16 cellular contexts compared by ENCODE assay signal in the genomic region with DNA sequence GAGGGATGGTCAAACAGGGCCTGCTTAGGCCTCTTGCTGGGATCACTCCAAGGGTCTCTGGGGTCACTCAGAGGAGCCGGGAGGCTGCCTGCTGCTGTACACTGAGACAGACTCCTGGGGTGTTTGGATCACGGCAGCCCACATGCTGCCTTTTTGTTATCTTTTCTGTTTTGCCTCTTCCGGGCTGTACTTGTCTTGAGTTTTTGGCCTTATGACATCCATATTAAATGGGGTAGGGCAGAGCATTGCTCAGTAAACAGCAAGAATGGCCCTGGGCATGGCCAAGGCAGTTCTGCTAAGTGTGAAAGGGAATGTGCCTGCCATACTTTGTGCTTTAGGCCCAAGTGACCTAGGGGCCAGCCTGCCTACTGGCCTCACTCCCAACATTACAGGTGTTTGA. TPM values are rescaled to one million over a fixed set of nuclear protein-coding genes. Genes with fewer than 3 reads are reported as not detected.
A peak's percentile ranks its signal among the peaks of the same experiment; 100 is the strongest.
DNase-seq lines count a peak whose midpoint lies in the region; ATAC-seq, FAIRE-seq and TF ChIP-seq lines count a peak whose summit lies in the region.
"Had no signal": no experiment of that assay in that cellular context is flagged by ENCODE, and none has a peak within 500 bp of the region (broad histone marks: within the 10 kb centered on the region; RNA-seq: fewer than 3 reads in every experiment).

No MANE protein-coding gene starts in this region.

- no peak for TF ChIP-seq EP300 in K562 (IDR thresholded peaks at IDR 0.05; ENCODE audit: low read length)

- CTCF ChIA-PET in K562 (lab: Yijun Ruan, JAX; ENCODE audit: low intra/inter-chr PET ratio): no interaction called here

- H3K4me2 ChIP-seq in K562 (ENCODE audit: insufficient read depth, low read length): no peak overlapping the region; the same call in 1 of the 2 replicates

- no peaks in the 10 kb centered on the region for H3K27me3 ChIP-seq in K562 (ENCODE audit: control insufficient read depth in 2 of 2, insufficient read depth in 2 of 2, low read length in 2 of 2)
- H3K27me3 ChIP-seq: colonic mucosa, ovary had no signal

- no peaks in the 10 kb centered on the region for H3K9me3 Mint-ChIP-seq in activated naive CD8-positive, alpha-beta T cell (ENCODE audit: low read depth)
- H3K9me3 Mint-ChIP-seq in activated naive CD8-positive, alpha-beta T cell treated with anti-CD3 and anti-CD28 coated beads for 36 hours: no peaks in the 10 kb centered on the region
- no peaks in the 10 kb centered on the region for H3K9me3 Mint-ChIP-seq in immature natural killer cell
- H3K9me3 Mint-ChIP-seq in stimulated activated effector memory CD8-positive, alpha-beta T cell treated with anti-CD3 and anti-CD28 coated beads, Interleukin-12 subunit alpha, Interleukin-12 subunit beta, amount 100 ng/mL, for 72 hours: no peaks in the 10 kb centered on the region

- in situ Hi-C loops in K562 (cut with MboI): no loop called here

- WGBS in K562 (ENCODE audit: insufficient coverage, low coverage, missing lambda C conversion rate): 45% methylated on average over 3 of the region's 3 CpGs

- no peak overlapping the region for H3K27ac Mint-ChIP-seq in activated naive CD8-positive, alpha-beta T cell
- no peak overlapping the region for H3K27ac Mint-ChIP-seq in activated naive CD8-positive, alpha-beta T cell treated with anti-CD3 and anti-CD28 coated beads for 36 hours
- no peak overlapping the region for H3K27ac Mint-ChIP-seq in immature natural killer cell
- no peak overlapping the region for H3K27ac Mint-ChIP-seq in stimulated activated effector memory CD8-positive, alpha-beta T cell treated with anti-CD3 and anti-CD28 coated beads, Interleukin-12 subunit alpha, Interleukin-12 subunit beta, amount 100 ng/mL, for 72 hours

- no peaks in the 10 kb centered on the region for H3K9me3 ChIP-seq in K562 (replicated peaks; ENCODE audit: control insufficient read depth, insufficient read depth, low read depth, low read length)
- H3K9me3 ChIP-seq: colonic mucosa, ovary had no signal

- no peaks in the 10 kb centered on the region for H4K20me1 ChIP-seq in K562 (replicated peaks; ENCODE audit: control insufficient read depth, insufficient read depth, low read length)

- no peaks in the 10 kb centered on the region for H3K36me3 Mint-ChIP-seq in activated naive CD8-positive, alpha-beta T cell
- no peaks in the 10 kb centered on the region for H3K36me3 Mint-ChIP-seq in activated naive CD8-positive, alpha-beta T cell treated with anti-CD3 and anti-CD28 coated beads for 36 hours
- peaks cover 0 to 3% (median 0%) of the 10 kb centered on the region in 3 donors for H3K36me3 Mint-ChIP-seq in immature natural killer cell
- H3K36me3 Mint-ChIP-seq in stimulated activated effector memory CD8-positive, alpha-beta T cell treated with anti-CD3 and anti-CD28 coated beads, Interleukin-12 subunit alpha, Interleukin-12 subunit beta, amount 100 ng/mL, for 72 hours: no peaks in the 10 kb centered on the region

- no peak for TF ChIP-seq RAD21 in K562 (CRISPR knock-in tag; conservative IDR thresholded peaks at IDR 0.05 in 1 of 2, IDR thresholded peaks at IDR 0.05 in 1 of 2)

- BruUV-seq in K562 (replicated peaks; lab: Mats Ljungman, UMichigan): no TSS peak

- H3K27ac ChIP-seq in K562 (ENCODE audit: extremely low read depth, low read depth, low read length): no peak overlapping the region
- H3K27ac ChIP-seq: colonic mucosa, ovary, sigmoid colon had no signal

- DNase-seq in activated naive CD8-positive, alpha-beta T cell treated with anti-CD3 and anti-CD28 coated beads for 36 hours: no peak
- DNase-seq in K562 (ENCODE audit: extremely low read depth in 1 of 4, low spot score in 3 of 4): no peak
- DNase-seq in immature natural killer cell: no peak
- DNase-seq in stimulated activated effector memory CD8-positive, alpha-beta T cell treated with anti-CD3 and anti-CD28 coated beads, Interleukin-12 subunit alpha, Interleukin-12 subunit beta, amount 100 ng/mL, for 72 hours (ENCODE audit: low spot score in 2 of 2): no peak
- DNase-seq in NCI-H510A treated with DMSO at 0.1 percent for 48 hours (lab: John Stamatoyannopoulos, UW): no peak
- DNase-seq in H54 (ENCODE audit: insufficient read length, low spot score): no peak
- DNase-seq: DMS 273 treated with DMSO at 0.1 percent for 48 hours, NCI-H1092 treated with DMSO at 0.1 percent for 48 hours, NCI-H2081 treated with DMSO at 0.1 percent for 48 hours, Right ventricle myocardium superior, sigmoid colon had no signal

- H3K79me2 ChIP-seq in K562 (ENCODE audit: control insufficient read depth, insufficient read depth, low read length): no peaks in the 10 kb centered on the region

- ATAC-seq in K562 (peak; percentile 10; the same call in 1 of the 3 replicates), HG03571 (IDR thresholded peaks at IDR 0.05; ENCODE audit: unreplicated experiment) (no peak)
- ATAC-seq in stimulated activated effector memory CD8-positive, alpha-beta T cell treated with anti-CD3 and anti-CD28 coated beads, Interleukin-12 subunit alpha, Interleukin-12 subunit beta, amount 100 ng/mL, for 72 hours: no peak

- peaks cover 6% of the 10 kb centered on the region for H3K4me1 Mint-ChIP-seq in activated naive CD8-positive, alpha-beta T cell (ENCODE audit: low read depth)
- H3K4me1 Mint-ChIP-seq in activated naive CD8-positive, alpha-beta T cell treated with anti-CD3 and anti-CD28 coated beads for 36 hours: peaks cover 6% of the 10 kb centered on the region
- H3K4me1 Mint-ChIP-seq in immature natural killer cell: peaks cover 6 to 15% of the 10 kb centered on the region in 2 donors
- H3K4me1 Mint-ChIP-seq in stimulated activated effector memory CD8-positive, alpha-beta T cell treated with anti-CD3 and anti-CD28 coated beads, Interleukin-12 subunit alpha, Interleukin-12 subunit beta, amount 100 ng/mL, for 72 hours: peaks cover 9% of the 10 kb centered on the region

- H2AFZ ChIP-seq in K562 (ENCODE audit: low read depth, low read length): peak overlapping the region; percentile 83

- TF ChIP-seq CTCF in K562 (IDR thresholded peaks at IDR 0.05 in 2 of 3, conservative IDR thresholded peaks at IDR 0.05 in 1 of 3; ENCODE audit: insufficient read depth in 2 of 3, low read depth in 1 of 3, low read length in 3 of 3): no peak

- TF ChIP-seq POLR2A in K562 (conservative IDR thresholded peaks at IDR 0.05): no peak
- TF ChIP-seq POLR2A in H54 (IDR thresholded peaks at IDR 0.05; ENCODE audit: low read depth, low read length): no peak

- peaks cover 20 to 36% of the 10 kb centered on the region in 2 experiments; a peak in 4 of 5 replicates for H3K4me1 ChIP-seq in K562 (replicated peaks in 1 of 2; ENCODE audit: control insufficient read depth in 2 of 2, insufficient read depth in 2 of 2, low read length in 2 of 2)
- H3K4me1 ChIP-seq: colonic mucosa had no signal

- peak overlapping the region; percentile 78 for H3K4me3 Mint-ChIP-seq in activated naive CD8-positive, alpha-beta T cell
- H3K4me3 Mint-ChIP-seq in activated naive CD8-positive, alpha-beta T cell treated with anti-CD3 and anti-CD28 coated beads for 36 hours: no peak overlapping the region
- H3K4me3 Mint-ChIP-seq in immature natural killer cell: peak overlapping the region in 4 of 5 donors; percentile 56 to 69 (median 62)
- peak overlapping the region; percentile 52 for H3K4me3 Mint-ChIP-seq in stimulated activated effector memory CD8-positive, alpha-beta T cell treated with anti-CD3 and anti-CD28 coated beads, Interleukin-12 subunit alpha, Interleukin-12 subunit beta, amount 100 ng/mL, for 72 hours

- H3K36me3 ChIP-seq in K562 (ENCODE audit: control insufficient read depth, insufficient read depth, low read length): no peaks in the 10 kb centered on the region
- H3K36me3 ChIP-seq: colonic mucosa, ovary, sigmoid colon had no signal

- H3K9me1 ChIP-seq in K562 (ENCODE audit: control insufficient read depth, insufficient read depth, low read length): no peaks in the 10 kb centered on the region

- peak overlapping the region in 1 of 2 experiments; percentile 86; a peak in 1 of 4 replicates for H3K9ac ChIP-seq in K562 (ENCODE audit: insufficient read depth in 1 of 2, low read depth in 2 of 2, low read length in 2 of 2)

- POLR2A ChIA-PET in K562 (lab: Yijun Ruan, JAX): no interaction called here

- intact Hi-C loops in K562 (cut with micrococcal nuclease): no loop called here

- FAIRE-seq in K562 (lab: Jason Lieb, UNC): no peak
- FAIRE-seq in H54 (lab: Jason Lieb, UNC): no peak
- FAIRE-seq: GM18507 had no signal

- peaks cover 17% of the 10 kb centered on the region for H3K27me3 Mint-ChIP-seq in activated naive CD8-positive, alpha-beta T cell
- H3K27me3 Mint-ChIP-seq in activated naive CD8-positive, alpha-beta T cell treated with anti-CD3 and anti-CD28 coated beads for 36 hours: peaks cover 26% of the 10 kb centered on the region
- H3K27me3 Mint-ChIP-seq in immature natural killer cell (ENCODE audit: low read depth in 3 of 3): peaks cover 8 to 9% (median 8%) of the 10 kb centered on the region in 3 donors

- no peak overlapping the region for H3K4me3 ChIP-seq in K562

RNA-seq across cellular contexts. Expression of a gene that starts 0.8 kb away (rescaled TPM):
- total RNA-seq in activated naive CD8-positive, alpha-beta T cell treated with anti-CD3 and anti-CD28 coated beads for 36 hours: not detected
- total RNA-seq in K562 (2011; cell fraction: chromatin; rRNA removed; ENCODE audit: low replicate concordance): 2.9 and 3.1 TPM in 2 replicates
- total RNA-seq in K562 (2011; cell fraction: nucleolus; rRNA removed): 2.2 and 3.3 TPM in 2 replicates
- 4.2 and 4.3 TPM in 2 replicates for total RNA-seq in K562 (2011; cell fraction: nucleoplasm; rRNA removed)
- total RNA-seq in K562 (2014; rRNA removed) (0.23 and 0.29 TPM in 2 replicates), K562 (2014; rRNA removed; fragmentation: Illumina TruSeq; extraction: Trizol) (0.48 and 0.76 TPM in 2 replicates), K562 (2015; rRNA removed; fragmentation: Illumina TruSeq; extraction: Trizol) (0.45 and 0.58 TPM in 2 replicates), K562 (2021) (0.44 and 0.51 TPM in 2 replicates)
- polyA plus RNA-seq in K562 (2011; rRNA removed) (0.35 and 2.1 TPM in 2 replicates), K562 (2014; fragmentation: Illumina TruSeq; extraction: Trizol) (0.76 and 1.0 TPM in 2 replicates), K562 (2014; fragmentation: Nextera tagmentation; extraction: Ambion mirVana) (under 1 TPM; 0.56 to 0.73 TPM), K562 (2014; rRNA removed) (0.50 and 0.58 TPM in 2 replicates), immature natural killer cell (not detected)
- polyA plus RNA-seq in K562 (2011; cell fraction: cytosol; rRNA removed): 0.32 and 1.1 TPM in 2 replicates
- polyA plus RNA-seq in K562 (2011; cell fraction: nucleus; rRNA removed): 0.81 and 2.0 TPM in 2 replicates
- polyA plus RNA-seq in K562 (2012): 0.43 and 0.78 TPM in 2 replicates
- polyA minus RNA-seq in K562 (2011; rRNA and poly(A)+ RNA removed): 0.30 and 2.0 TPM in 2 replicates
- polyA minus RNA-seq in K562 (2011; cell fraction: cytosol; rRNA and poly(A)+ RNA removed): 0.57 TPM in 1 of 2 replicates, not detected in the other
- 0.11 and 0.54 TPM in 2 replicates for polyA minus RNA-seq in K562 (2011; cell fraction: nucleus; rRNA and poly(A)+ RNA removed)
